Comparison of ENCODE assay signal across 25 cellular contexts in genomic region chr11:11478021-11478420, GRCh38.
DNase-seq lines count a peak whose midpoint lies in the region; ATAC-seq, FAIRE-seq and TF ChIP-seq lines count a peak whose summit lies in the region.
"Had no signal": no experiment of that assay in that cellular context is flagged by ENCODE, and none has a peak within 500 bp of the region (broad histone marks: within the 10 kb centered on the region; RNA-seq: fewer than 3 reads in every experiment).

No MANE protein-coding gene starts in this region.

- H3K4me3 ChIP-seq in GM23338 (no peak overlapping the region), astrocyte (ENCODE audit: insufficient read depth, low read depth, low read length) (no peak overlapping the region), epithelial cell of esophagus (ENCODE audit: low read length) (no peak overlapping the region), parathyroid adenoma (ENCODE audit: low read depth, low read length) (no peak overlapping the region)
- H3K4me3 ChIP-seq: A549 had no signal

- H3K4me1 ChIP-seq in GM23338 (ENCODE audit: insufficient read depth) (peaks cover 8% of the 10 kb centered on the region), astrocyte (ENCODE audit: insufficient read depth, low read length) (no peaks in the 10 kb centered on the region), parathyroid adenoma (peaks cover 16% of the 10 kb centered on the region)
- H3K4me1 ChIP-seq: Caco-2 had no signal

- H3K9me3 ChIP-seq in astrocyte (ENCODE audit: insufficient read depth, low read depth, low read length) (no peaks in the 10 kb centered on the region), parathyroid adenoma (ENCODE audit: control insufficient read depth, low read length) (no peaks in the 10 kb centered on the region)
- H3K9me3 ChIP-seq: A549, Caco-2 had no signal

- H3K4me3 Mint-ChIP-seq in GM23338 (no peak overlapping the region), astrocyte (ENCODE audit: unreplicated experiment) (no peak overlapping the region)
- H3K4me3 Mint-ChIP-seq: CD8-positive, alpha-beta T cell had no signal

- H3K27ac Mint-ChIP-seq in GM23338 (0 out of 2 replicates have a peak overlapping the region, but pooled peaks have one; percentile 24), astrocyte (ENCODE audit: unreplicated experiment) (peak overlapping the region; percentile 16)
- H3K27ac Mint-ChIP-seq: CD8-positive, alpha-beta T cell had no signal

- no peaks in the 10 kb centered on the region for H3K27me3 ChIP-seq in GM23338 (ENCODE audit: insufficient read depth)
- H3K27me3 ChIP-seq in astrocyte (ENCODE audit: insufficient read depth, low read length) = peaks cover 7% of the 10 kb centered on the region
- no peaks in the 10 kb centered on the region for H3K27me3 ChIP-seq in parathyroid adenoma (ENCODE audit: control insufficient read depth, insufficient read depth, low read length)

- ATAC-seq in GM23338 (no peak), GM18870 (IDR thresholded peaks at IDR 0.05; ENCODE audit: unreplicated experiment) (no peak)
- ATAC-seq: A549; CD8-positive, alpha-beta T cell had no signal

- no peak for TF ChIP-seq CTCF in GM23338 (conservative IDR thresholded peaks at IDR 0.05; ENCODE audit: low read depth in 2 of 2)
- TF ChIP-seq CTCF in astrocyte (IDR thresholded peaks at IDR 0.05; ENCODE audit: insufficient read depth, low read depth, low read length) = no peak
- TF ChIP-seq CTCF in epithelial cell of esophagus (IDR thresholded peaks at IDR 0.05; ENCODE audit: insufficient read depth, low read depth, low read length, missing control alignments) = no peak
- TF ChIP-seq CTCF in parathyroid adenoma (IDR thresholded peaks at IDR 0.05) = no peak

- H4K20me1 ChIP-seq in GM23338 (replicated peaks; ENCODE audit: insufficient read depth) = no peaks in the 10 kb centered on the region; the same call in 1 of the 2 replicates
- H4K20me1 ChIP-seq in astrocyte (ENCODE audit: insufficient read depth, low read length) = no peaks in the 10 kb centered on the region

- H3K4me2 ChIP-seq in GM23338 (no peak overlapping the region), astrocyte (ENCODE audit: low read length) (no peak overlapping the region), parathyroid adenoma (ENCODE audit: low read length) (peak overlapping the region; percentile 12)
- H3K4me2 ChIP-seq: A549 had no signal

- DNase-seq in GM23338 (ENCODE audit: low spot score) (no peak), astrocyte (ENCODE audit: low read depth) (no peak), epithelial cell of esophagus (ENCODE audit: low read depth) (peak; percentile 72), UCSD-AML1 (lab: John Stamatoyannopoulos, UW; ENCODE audit: unreplicated experiment) (no peak), urothelium cell line (ENCODE audit: low spot score) (no peak)
- DNase-seq: AML-193; Caco-2; CD8-positive, alpha-beta T cell; DMS 273 treated with DMSO at 0.1 percent for 48 hours; DND-41; NCI-H1092; NCI-H1417 treated with DMSO at 0.1 percent for 48 hours; NCI-H1694 treated with DMSO at 0.1 percent for 48 hours; NCI-H446 treated with DMSO at 0.1 percent for 48 hours; NCI-H526; NCI-H82; NK-92 treated with Interleukin-12 subunit alpha and Interleukin-12 subunit beta, amount 100 ng/mL, for 24 hours; SHP77 treated with DMSO at 0.1 percent for 48 hours had no signal

- H3K9me2 ChIP-seq in GM23338 (ENCODE audit: insufficient read depth) = no peaks in the 10 kb centered on the region

- H3K9me3 Mint-ChIP-seq in GM23338 (no peaks in the 10 kb centered on the region), astrocyte (ENCODE audit: unreplicated experiment) (no peaks in the 10 kb centered on the region)
- H3K9me3 Mint-ChIP-seq: CD8-positive, alpha-beta T cell had no signal

- H3K27me3 Mint-ChIP-seq in GM23338 (ENCODE audit: insufficient read depth, low read depth, poor library complexity) (peaks cover 2% of the 10 kb centered on the region), astrocyte (ENCODE audit: low read depth, unreplicated experiment) (peaks cover 12% of the 10 kb centered on the region)

- no peak overlapping the region for H2AFZ ChIP-seq in GM23338
- H2AFZ ChIP-seq in astrocyte (ENCODE audit: low read depth, low read length) = no peak overlapping the region
- H2AFZ ChIP-seq in parathyroid adenoma = no peak overlapping the region

- no peak overlapping the region for H3K27ac ChIP-seq in GM23338 (ENCODE audit: low read depth)
- no peak overlapping the region for H3K27ac ChIP-seq in astrocyte (ENCODE audit: low read depth, low read length)
- no peak overlapping the region for H3K27ac ChIP-seq in parathyroid adenoma
- H3K27ac ChIP-seq: A549, C4-2B, RWPE1 had no signal

- H3K36me3 ChIP-seq in GM23338 (ENCODE audit: insufficient read depth) (no peaks in the 10 kb centered on the region), astrocyte (ENCODE audit: insufficient read depth, low read length) (no peaks in the 10 kb centered on the region), parathyroid adenoma (ENCODE audit: control insufficient read depth, insufficient read depth, low read length) (no peaks in the 10 kb centered on the region)

- H3K4me1 Mint-ChIP-seq in GM23338 (peaks cover 23% of the 10 kb centered on the region), astrocyte (ENCODE audit: low read depth, unreplicated experiment) (peaks cover 32% of the 10 kb centered on the region)

- FAIRE-seq in astrocyte (lab: Jason Lieb, UNC) (no peak), urothelium cell line (lab: Jason Lieb, UNC) (no peak)
- FAIRE-seq: A549, GM12892, GM19239 had no signal

- H3K36me3 Mint-ChIP-seq in GM23338 (ENCODE audit: low read depth) (no peaks in the 10 kb centered on the region), astrocyte (ENCODE audit: low read depth, unreplicated experiment) (no peaks in the 10 kb centered on the region)
- H3K36me3 Mint-ChIP-seq: CD8-positive, alpha-beta T cell had no signal

- H3K9ac ChIP-seq in astrocyte (ENCODE audit: low read length) = no peak overlapping the region
- no peak overlapping the region for H3K9ac ChIP-seq in parathyroid adenoma

- H3F3A ChIP-seq in GM23338 (replicated peaks; ENCODE audit: low read depth) = no peaks in the 10 kb centered on the region

- H3K79me2 ChIP-seq in GM23338 (replicated peaks; ENCODE audit: insufficient read depth) (no peaks in the 10 kb centered on the region), astrocyte (ENCODE audit: insufficient read depth, low read length) (no peaks in the 10 kb centered on the region), parathyroid adenoma (no peaks in the 10 kb centered on the region)

TF ChIP-seq in GM23338, 12 proteins besides CTCF, POLR2A, EP300 and RAD21 (continues in another document):
- no peak for TF ChIP-seq REST (IDR thresholded peaks at IDR 0.05; ENCODE audit: unreplicated experiment)
- TF ChIP-seq POLR2AphosphoS5 (IDR thresholded peaks at IDR 0.05; ENCODE audit: low read depth) = no peak
